Comparison of ENCODE assay signal across 21 cellular contexts in genomic region chr9:98132158-98132557, GRCh38. TPM values are rescaled to one million over a fixed set of nuclear protein-coding genes. Genes with fewer than 3 reads are reported as not detected.
DNase-seq lines count a peak whose midpoint lies in the region; ATAC-seq and TF ChIP-seq lines count a peak whose summit lies in the region.
"Had no signal": no experiment of that assay in that cellular context is flagged by ENCODE, and none has a peak within 500 bp of the region (broad histone marks: within the 10 kb centered on the region; RNA-seq: fewer than 3 reads in every experiment).

No MANE protein-coding gene starts in this region.

- TF ChIP-seq EP300 in upper lobe of left lung (IDR thresholded peaks at IDR 0.05) = no peak

- no peaks in the 10 kb centered on the region for H3K9me3 ChIP-seq in upper lobe of left lung
- H3K9me3 ChIP-seq: BE2C had no signal

- H3K79me2 ChIP-seq in KMS-11 (ENCODE audit: insufficient read depth, low read depth) = no peaks in the 10 kb centered on the region

- no peak for ATAC-seq in effector memory CD8-positive, alpha-beta T cell (replicated peaks)
- no peak for ATAC-seq in upper lobe of left lung (ENCODE audit: low FRiP score in 2 of 2)
- ATAC-seq in SK-N-SH treated with all-trans-retinoic acid at 6 μM for 48 hours = no peak
- no peak for ATAC-seq in HG02938 (IDR thresholded peaks at IDR 0.05; ENCODE audit: unreplicated experiment)

- no peaks in the 10 kb centered on the region for H4K20me1 ChIP-seq in KMS-11 (ENCODE audit: insufficient read depth)

- CTCF ChIA-PET in activated naive CD4-positive, alpha-beta T cell treated with anti-CD3 and anti-CD28 coated beads, Interleukin-2, amount 10 ng/mL, durations not matched to agents 7 days and 5 days (lab: Charles Lee) = no interaction called here

- no peaks in the 10 kb centered on the region for H3K27me3 Mint-ChIP-seq in activated naive CD4-positive, alpha-beta T cell treated with anti-CD3 and anti-CD28 coated beads, Interleukin-2, amount 10 ng/mL, durations not matched to agents 7 days and 5 days
- no peaks in the 10 kb centered on the region for H3K27me3 Mint-ChIP-seq in effector memory CD8-positive, alpha-beta T cell
- H3K27me3 Mint-ChIP-seq: CD4-positive, alpha-beta memory T cell had no signal

- no peaks in the 10 kb centered on the region for H3K27me3 ChIP-seq in KMS-11 (ENCODE audit: insufficient read depth, low read depth)
- H3K27me3 ChIP-seq in upper lobe of left lung = no peaks in the 10 kb centered on the region
- H3K27me3 ChIP-seq: BE2C had no signal

- H2AFZ ChIP-seq in KMS-11 (ENCODE audit: low read depth) = no peak overlapping the region
- H2AFZ ChIP-seq: GM23338 had no signal

- H3K9me3 Mint-ChIP-seq in activated naive CD4-positive, alpha-beta T cell treated with anti-CD3 and anti-CD28 coated beads, Interleukin-2, amount 10 ng/mL, durations not matched to agents 7 days and 5 days = no peaks in the 10 kb centered on the region
- H3K9me3 Mint-ChIP-seq in effector memory CD8-positive, alpha-beta T cell = no peaks in the 10 kb centered on the region
- H3K9me3 Mint-ChIP-seq: CD4-positive, alpha-beta memory T cell; GM23338 had no signal

- H3K36me3 ChIP-seq in KMS-11 (ENCODE audit: insufficient read depth) (no peaks in the 10 kb centered on the region), upper lobe of left lung (peaks cover 0 to 25% (median 10%) of the 10 kb centered on the region in 4 donors)

- TF ChIP-seq CTCF in KMS-11 (conservative IDR thresholded peaks at IDR 0.05; ENCODE audit: low read depth, low read length) (no peak), upper lobe of left lung (IDR thresholded peaks at IDR 0.05) (no peak)

- peak overlapping the region; percentile 42 for H3K27ac Mint-ChIP-seq in activated naive CD4-positive, alpha-beta T cell treated with anti-CD3 and anti-CD28 coated beads, Interleukin-2, amount 10 ng/mL, durations not matched to agents 7 days and 5 days
- H3K27ac Mint-ChIP-seq in effector memory CD8-positive, alpha-beta T cell = peak overlapping the region; percentile 53 to 89
- H3K27ac Mint-ChIP-seq: GM23338 had no signal

- DNase-seq in activated naive CD4-positive, alpha-beta T cell treated with anti-CD3 and anti-CD28 coated beads, Interleukin-2, amount 10 ng/mL, durations not matched to agents 7 days and 5 days = no peak
- no peak for DNase-seq in activated naive CD4-positive, alpha-beta T cell treated with anti-CD3 and anti-CD28 coated beads, Interleukin-2, amount 50 U/mL, for 16 hours
- DNase-seq in effector memory CD8-positive, alpha-beta T cell = no peak
- no peak for DNase-seq in upper lobe of left lung
- DNase-seq: BE2C; Calu3; CD4-positive, alpha-beta memory T cell; DMS153; HCEC 1CT; KBM-7; NCI-H1105; NCI-H1694 treated with DMSO at 0.1 percent for 48 hours; NCI-H2081 treated with DMSO at 0.1 percent for 48 hours; NCI-H2171 treated with DMSO at 0.1 percent for 48 hours; NCI-H524 treated with DMSO at 0.1 percent for 48 hours; NCI-H82; Right ventricle myocardium superior had no signal

- H3K27ac ChIP-seq in KMS-11 (peak overlapping the region; percentile 61; the same call in 1 of the 2 replicates), upper lobe of left lung (no peak overlapping the region)

- TF ChIP-seq POLR2A in upper lobe of left lung (IDR thresholded peaks at IDR 0.05) = no peak

- H3K4me1 ChIP-seq in KMS-11 (ENCODE audit: low read depth, poor library complexity, severe bottlenecking) (peaks cover 52% of the 10 kb centered on the region), upper lobe of left lung (no peaks in the 10 kb centered on the region)
- H3K4me1 ChIP-seq: BE2C had no signal

- peaks cover 2% of the 10 kb centered on the region for H3K36me3 Mint-ChIP-seq in activated naive CD4-positive, alpha-beta T cell treated with anti-CD3 and anti-CD28 coated beads, Interleukin-2, amount 10 ng/mL, durations not matched to agents 7 days and 5 days
- peaks cover 24% of the 10 kb centered on the region for H3K36me3 Mint-ChIP-seq in effector memory CD8-positive, alpha-beta T cell (ENCODE audit: insufficient read depth)

- no peak overlapping the region for H3K9ac ChIP-seq in KMS-11

- H3K4me1 Mint-ChIP-seq in activated naive CD4-positive, alpha-beta T cell treated with anti-CD3 and anti-CD28 coated beads, Interleukin-2, amount 10 ng/mL, durations not matched to agents 7 days and 5 days = peaks cover 8% of the 10 kb centered on the region
- no peaks in the 10 kb centered on the region for H3K4me1 Mint-ChIP-seq in effector memory CD8-positive, alpha-beta T cell (ENCODE audit: low read depth in 2 of 2)

- 88 to 94% methylated on average over 7 to 9 of the region's 9 CpGs for WGBS in upper lobe of left lung, 2 donors

- H3K4me3 Mint-ChIP-seq in activated naive CD4-positive, alpha-beta T cell treated with anti-CD3 and anti-CD28 coated beads, Interleukin-2, amount 10 ng/mL, durations not matched to agents 7 days and 5 days = no peak overlapping the region
- H3K4me3 Mint-ChIP-seq in effector memory CD8-positive, alpha-beta T cell = no peak overlapping the region
- H3K4me3 Mint-ChIP-seq: CD4-positive, alpha-beta memory T cell; GM23338 had no signal

- peak overlapping the region; percentile 88; the same call in 1 of the 2 replicates for H3K4me2 ChIP-seq in KMS-11
- H3K4me2 ChIP-seq: GM23338 had no signal

- H3K4me3 ChIP-seq in KMS-11 (IDR thresholded peaks at IDR 0.05; ENCODE audit: insufficient read depth, low read depth, low read length) = no peak overlapping the region
- H3K4me3 ChIP-seq in upper lobe of left lung = no peak overlapping the region
- H3K4me3 ChIP-seq: GM23338 had no signal

TF ChIP-seq in SK-N-SH treated with all-trans-retinoic acid at 6 μM for 48 hours, 23 proteins besides CTCF, POLR2A, EP300 and RAD21 (continues in another document):
- TF ChIP-seq TSHZ2 (CRISPR knock-in tag; IDR thresholded peaks at IDR 0.05) (no peak), ZNF565 (CRISPR knock-in tag; conservative IDR thresholded peaks at IDR 0.05; ENCODE audit: low read depth) (no peak), CSRNP3 (CRISPR knock-in tag; IDR thresholded peaks at IDR 0.05) (no peak), RARB (CRISPR knock-in tag; IDR thresholded peaks at IDR 0.05) (no peak), TOX (CRISPR knock-in tag; IDR thresholded peaks at IDR 0.05; ENCODE audit: borderline replicate concordance) (no peak), ESRRG (CRISPR knock-in tag; IDR thresholded peaks at IDR 0.05) (no peak), OSR1 (CRISPR knock-in tag; IDR thresholded peaks at IDR 0.05) (no peak), GLIS3 (CRISPR knock-in tag; IDR thresholded peaks at IDR 0.05) (no peak), TCF4 (CRISPR knock-in tag; IDR thresholded peaks at IDR 0.05; ENCODE audit: borderline replicate concordance) (no peak), ZNF8 (CRISPR knock-in tag; IDR thresholded peaks at IDR 0.05) (no peak), ARNTL (CRISPR knock-in tag; IDR thresholded peaks at IDR 0.05; ENCODE audit: borderline replicate concordance, low read depth) (no peak), SNAI2 (CRISPR knock-in tag; IDR thresholded peaks at IDR 0.05) (no peak), CREB5 (CRISPR knock-in tag; IDR thresholded peaks at IDR 0.05; ENCODE audit: low read depth) (no peak), ZNF70 (CRISPR knock-in tag; IDR thresholded peaks at IDR 0.05) (no peak), ZFP3 (CRISPR knock-in tag; IDR thresholded peaks at IDR 0.05) (no peak)

RNA-seq across cellular contexts. Expression of gene TRIM14, which starts 13.1 kb away (rescaled TPM):
- 10 to 100 TPM; 28.6 to 52.1 (median 46.2) TPM for total RNA-seq in upper lobe of left lung
